ENCODE assay signal across 9 cellular contexts in genomic region chr19:48992571-48993174, GRCh38. TPM values are rescaled to one million over a fixed set of nuclear protein-coding genes. Genes with fewer than 3 reads are reported as not detected.
DNase-seq lines count a peak whose midpoint lies in the region; ATAC-seq and TF ChIP-seq lines count a peak whose summit lies in the region.
"Had no signal": no experiment of that assay in that cellular context is flagged by ENCODE, and none has a peak within 500 bp of the region (broad histone marks: within the 10 kb centered on the region; RNA-seq: fewer than 3 reads in every experiment).

No MANE protein-coding gene starts in this region.

- CTCF ChIA-PET in CD8-positive, alpha-beta T cell (lab: Charles Lee), result interaction anchor here (0.6 to 4.0 kb wide), 21 partner anchors 9 to 593 kb away, joined by 3 to 20 read pairs (median 4); partner anchors contain the start of genes FTL, HSD17B14 and LHB
- CTCF ChIA-PET in activated CD8-positive, alpha-beta T cell treated with anti-CD3 and anti-CD28 coated beads, Interleukin-2, amount 10 ng/mL, durations not matched to agents 7 days and 5 days (lab: Charles Lee), result interaction anchor here (0.8 to 3.5 kb wide), 37 partner anchors 9 to 648 kb away, joined by 3 to 96 read pairs (median 4); partner anchors contain the start of genes BCAT2, CA11, DHDH and FLT3LG

- peaks cover 7% of the 10 kb centered on the region for H3K36me3 ChIP-seq in CD8-positive, alpha-beta T cell (ENCODE audit: insufficient read depth, low read length)

- no peak for TF ChIP-seq CTCF in CD8-positive, alpha-beta T cell (IDR thresholded peaks at IDR 0.05)
- no peak for TF ChIP-seq CTCF in HFF-Myc (IDR thresholded peaks at IDR 0.05; ENCODE audit: low read depth, low read length, missing control alignments)

- H3K27me3 ChIP-seq in CD8-positive, alpha-beta T cell (ENCODE audit: insufficient read depth, low read length), result no peaks in the 10 kb centered on the region

- peak overlapping the region; percentile 66 for H3K27ac ChIP-seq in CD8-positive, alpha-beta T cell (ENCODE audit: low read depth, low read length)

- POLR2A ChIA-PET in CD8-positive, alpha-beta T cell (lab: Charles Lee), result interaction anchor here (0.6 to 2.5 kb wide), 17 partner anchors 9 to 271 kb away, joined by 3 to 32 read pairs (median 6); partner anchors contain the start of genes BCAT2, FTL and NUCB1
- POLR2A ChIA-PET in activated CD8-positive, alpha-beta T cell treated with anti-CD3 and anti-CD28 coated beads, Interleukin-2, amount 10 ng/mL, durations not matched to agents 7 days and 5 days (lab: Charles Lee), result interaction anchor here (0.7 to 3.4 kb wide), 12 partner anchors 8 to 120 kb away, joined by 3 to 16 read pairs (median 4); partner anchors contain the start of gene NUCB1

- intact Hi-C loops in CD8-positive, alpha-beta T cell (cut with DNase I, micrococcal nuclease), result loop anchor here (1.0 to 10.0 kb wide), 16 partner anchors 26 to 884 kb away; partner anchors contain the start of genes AKT1S1 (in 2 of the 2), BAX (in 2 of the 2), CYTH2 (in 2 of the 2) and DBP (in 2 of the 2)
- intact Hi-C loops in head of caudate nucleus (cut with DNase I), result no loop called here
- intact Hi-C loops in sciatic nerve (cut with DNase I), result no loop called here

- H3K9me3 ChIP-seq in CD8-positive, alpha-beta T cell (ENCODE audit: low read length), result no peaks in the 10 kb centered on the region

- peak overlapping the region; percentile 91 for H3K4me3 Mint-ChIP-seq in CD8-positive, alpha-beta T cell
- H3K4me3 Mint-ChIP-seq in activated CD8-positive, alpha-beta T cell treated with anti-CD3 and anti-CD28 coated beads, Interleukin-2, amount 10 ng/mL, durations not matched to agents 7 days and 5 days, result peak overlapping the region; percentile 92

- no peak for ATAC-seq in CD8-positive, alpha-beta T cell
- peak; percentile 2 for ATAC-seq in activated CD8-positive, alpha-beta T cell treated with anti-CD3 and anti-CD28 coated beads, Interleukin-2, amount 10 ng/mL, durations not matched to agents 7 days and 5 days
- ATAC-seq in sciatic nerve (peak; percentile 4), GM21381 (IDR thresholded peaks at IDR 0.05; ENCODE audit: unreplicated experiment) (no peak), HG02981 (IDR thresholded peaks at IDR 0.05; ENCODE audit: unreplicated experiment) (no peak), HG03097 (IDR thresholded peaks at IDR 0.05; ENCODE audit: low FRiP score, unreplicated experiment) (no peak)

- H3K4me3 ChIP-seq in CD8-positive, alpha-beta T cell (ENCODE audit: low read depth, low read length), result peak overlapping the region; percentile 77
- peak overlapping the region; percentile 87 for H3K4me3 ChIP-seq in HFF-Myc (replicated peaks; ENCODE audit: low read depth, low read length)

- peaks cover 22% of the 10 kb centered on the region for H3K4me1 ChIP-seq in CD8-positive, alpha-beta T cell (ENCODE audit: insufficient read depth, low read length)

- no peaks in the 10 kb centered on the region for H3K9me3 Mint-ChIP-seq in CD8-positive, alpha-beta T cell
- no peaks in the 10 kb centered on the region for H3K9me3 Mint-ChIP-seq in activated CD8-positive, alpha-beta T cell treated with anti-CD3 and anti-CD28 coated beads, Interleukin-2, amount 10 ng/mL, durations not matched to agents 7 days and 5 days (ENCODE audit: insufficient read depth)

- H3K36me3 Mint-ChIP-seq in CD8-positive, alpha-beta T cell, result peaks cover 36% of the 10 kb centered on the region
- H3K36me3 Mint-ChIP-seq in activated CD8-positive, alpha-beta T cell treated with anti-CD3 and anti-CD28 coated beads, Interleukin-2, amount 10 ng/mL, durations not matched to agents 7 days and 5 days (ENCODE audit: low read depth), result peaks cover 33% of the 10 kb centered on the region

- H3K27me3 Mint-ChIP-seq in CD8-positive, alpha-beta T cell (ENCODE audit: low read depth), result no peaks in the 10 kb centered on the region
- no peaks in the 10 kb centered on the region for H3K27me3 Mint-ChIP-seq in activated CD8-positive, alpha-beta T cell treated with anti-CD3 and anti-CD28 coated beads, Interleukin-2, amount 10 ng/mL, durations not matched to agents 7 days and 5 days (ENCODE audit: low read depth)

- DNase-seq in CD8-positive, alpha-beta T cell, result no peak
- DNase-seq in HFF-Myc (ENCODE audit: extremely low read depth, low read depth), result no peak
- peak; percentile 43 for DNase-seq in activated CD8-positive, alpha-beta T cell treated with anti-CD3 and anti-CD28 coated beads, Interleukin-2, amount 10 ng/mL, durations not matched to agents 7 days and 5 days
- DNase-seq in head of caudate nucleus, result peak in 24 of 42 donors; percentile 8 to 53 (median 28)
- peak; percentile 74 for DNase-seq in sciatic nerve (ENCODE audit: low spot score)

- H3K27ac Mint-ChIP-seq in CD8-positive, alpha-beta T cell, result peak overlapping the region; percentile 93
- H3K27ac Mint-ChIP-seq in activated CD8-positive, alpha-beta T cell treated with anti-CD3 and anti-CD28 coated beads, Interleukin-2, amount 10 ng/mL, durations not matched to agents 7 days and 5 days, result peak overlapping the region; percentile 96

- H3K4me1 Mint-ChIP-seq in CD8-positive, alpha-beta T cell (ENCODE audit: low read depth), result peaks cover 40% of the 10 kb centered on the region
- H3K4me1 Mint-ChIP-seq in activated CD8-positive, alpha-beta T cell treated with anti-CD3 and anti-CD28 coated beads, Interleukin-2, amount 10 ng/mL, durations not matched to agents 7 days and 5 days (ENCODE audit: low read depth), result peaks cover 49% of the 10 kb centered on the region

RNA-seq across cellular contexts. Expression of gene GYS1, which starts 0.4 kb away (rescaled TPM):
- 10 to 100 TPM in 1 of 2 experiments, 1 to 10 TPM in 1; 9.5 to 11.9 TPM for total RNA-seq in CD8-positive, alpha-beta T cell
- total RNA-seq in activated CD8-positive, alpha-beta T cell treated with anti-CD3 and anti-CD28 coated beads, Interleukin-2, amount 10 ng/mL, durations not matched to agents 7 days and 5 days, result 10 to 100 TPM; 54.7 to 57.9 TPM
- 42.0 TPM for total RNA-seq in sciatic nerve

RNA-seq across cellular contexts. Expression of gene RUVBL2, which starts 1.0 kb away (rescaled TPM):
- total RNA-seq in CD8-positive, alpha-beta T cell, result 10 to 100 TPM; 10.5 to 11.5 TPM
- total RNA-seq in activated CD8-positive, alpha-beta T cell treated with anti-CD3 and anti-CD28 coated beads, Interleukin-2, amount 10 ng/mL, durations not matched to agents 7 days and 5 days, result 100 to 1,000 TPM; 105 to 106 TPM
- total RNA-seq in sciatic nerve, result 29.9 TPM

RNA-seq across cellular contexts. Expression of gene LHB, which starts 24.2 kb away (rescaled TPM):
- not detected for total RNA-seq in CD8-positive, alpha-beta T cell
- not detected for total RNA-seq in activated CD8-positive, alpha-beta T cell treated with anti-CD3 and anti-CD28 coated beads, Interleukin-2, amount 10 ng/mL, durations not matched to agents 7 days and 5 days
- total RNA-seq in sciatic nerve, result not detected
- total RNA-seq: LHCN-M2 had no signal

RNA-seq across cellular contexts. Expression of gene FTL, which starts 27.6 kb away (rescaled TPM):
- 100 to 1,000 TPM; 665 to 668 TPM for total RNA-seq in CD8-positive, alpha-beta T cell
- total RNA-seq in activated CD8-positive, alpha-beta T cell treated with anti-CD3 and anti-CD28 coated beads, Interleukin-2, amount 10 ng/mL, durations not matched to agents 7 days and 5 days, result 1,000 to 10,000 TPM in 1 of 2 experiments, 100 to 1,000 TPM in 1; 971 to 1,027 TPM
- 3,094 TPM for total RNA-seq in sciatic nerve

RNA-seq across cellular contexts. Expression of gene CGB3, which starts 31.5 kb away (rescaled TPM):
- total RNA-seq in CD8-positive, alpha-beta T cell, result not detected
- not detected for total RNA-seq in activated CD8-positive, alpha-beta T cell treated with anti-CD3 and anti-CD28 coated beads, Interleukin-2, amount 10 ng/mL, durations not matched to agents 7 days and 5 days
- not detected for total RNA-seq in sciatic nerve
- total RNA-seq: LHCN-M2 had no signal

Comparison
In these comparisons a context has a peak if more than half of its experiments do, and no peak if none do; other contexts are left out.
1. ATAC-seq: peak in activated CD8-positive, alpha-beta T cell treated with anti-CD3 and anti-CD28 coated beads, Interleukin-2, amount 10 ng/mL, durations not matched to agents 7 days and 5 days (single experiment) and sciatic nerve (single experiment); none in CD8-positive, alpha-beta T cell (single experiment), GM21381 (single experiment), HG02981 (single experiment) and HG03097 (single experiment).
2. DNase-seq: peak in activated CD8-positive, alpha-beta T cell treated with anti-CD3 and anti-CD28 coated beads, Interleukin-2, amount 10 ng/mL, durations not matched to agents 7 days and 5 days (single experiment), head of caudate nucleus (24 of 42) and sciatic nerve (single experiment); none in CD8-positive, alpha-beta T cell (0 of 7) and HFF-Myc (single experiment).
3. intact Hi-C loops: an anchor here in CD8-positive, alpha-beta T cell (1.0 to 10.0 kb wide); none called in head of caudate nucleus and sciatic nerve.